Comparison of ENCODE assay signal across 18 cellular contexts in genomic region chr15:81523867-81524266, GRCh38.
DNase-seq lines count a peak whose midpoint lies in the region; ATAC-seq and TF ChIP-seq lines count a peak whose summit lies in the region.
"Had no signal": no experiment of that assay in that cellular context is flagged by ENCODE, and none has a peak within 500 bp of the region (broad histone marks: within the 10 kb centered on the region; RNA-seq: fewer than 3 reads in every experiment).

No MANE protein-coding gene starts in this region.

- H3K79me1 ChIP-seq in H9 (ENCODE audit: insufficient read depth, low read depth, low read length, poor library complexity, severe bottlenecking), result no peaks in the 10 kb centered on the region

- H3K79me2 ChIP-seq in H9 (ENCODE audit: insufficient read depth, low read length) (no peaks in the 10 kb centered on the region), smooth muscle cell (ENCODE audit: low read depth) (no peaks in the 10 kb centered on the region)

- H4K91ac ChIP-seq in H9 (ENCODE audit: insufficient read length, low read depth, low read length), result no peak overlapping the region

- H3K4me2 ChIP-seq in H9 (ENCODE audit: insufficient read depth, insufficient read length, low read length) (no peak overlapping the region), smooth muscle cell (no peak overlapping the region)
- H3K4me2 ChIP-seq: BLaER1 had no signal

- H2AFZ ChIP-seq in H9 (ENCODE audit: low read length), result no peak overlapping the region
- no peak overlapping the region for H2AFZ ChIP-seq in smooth muscle cell (ENCODE audit: low read depth)

- H3K27ac ChIP-seq in H9 (ENCODE audit: insufficient read length, low read depth, low read length), result no peak overlapping the region
- no peak overlapping the region for H3K27ac ChIP-seq in endodermal cell (ENCODE audit: low read depth, low read length)
- no peak overlapping the region for H3K27ac ChIP-seq in smooth muscle cell (ENCODE audit: low read depth)
- H3K27ac ChIP-seq in tibial artery, result no peak overlapping the region
- H3K27ac ChIP-seq: BLaER1, C4-2B had no signal

- TF ChIP-seq CTCF in GM12872 (IDR thresholded peaks at IDR 0.05; ENCODE audit: insufficient read depth, low read depth, low read length) (0 out of 3 replicates have a peak, but pooled peaks have one; percentile 10), H9 (conservative IDR thresholded peaks at IDR 0.05) (peak; percentile 50), WTC11 (IDR thresholded peaks at IDR 0.05) (no peak), endodermal cell (conservative IDR thresholded peaks at IDR 0.05) (peak; percentile 61), smooth muscle cell (IDR thresholded peaks at IDR 0.05; ENCODE audit: borderline replicate concordance, insufficient read depth, poor library complexity, severe bottlenecking) (no peak), tibial artery (IDR thresholded peaks at IDR 0.05) (no peak)

- H3K27me3 ChIP-seq in H9 (ENCODE audit: insufficient read depth, low read length) (no peaks in the 10 kb centered on the region), endodermal cell (ENCODE audit: control insufficient read depth, insufficient read depth, low read length, poor library complexity, severe bottlenecking) (no peaks in the 10 kb centered on the region), smooth muscle cell (ENCODE audit: low read depth) (no peaks in the 10 kb centered on the region), tibial artery (no peaks in the 10 kb centered on the region)
- H3K27me3 ChIP-seq: BLaER1 had no signal

- peak; percentile 58 for ATAC-seq in WTC11
- ATAC-seq: CD8-positive, alpha-beta T cell had no signal

- H3K36me3 ChIP-seq in endodermal cell (ENCODE audit: control insufficient read depth, insufficient read depth, low read length), result no peaks in the 10 kb centered on the region
- no peaks in the 10 kb centered on the region for H3K36me3 ChIP-seq in smooth muscle cell (ENCODE audit: low read depth)
- no peaks in the 10 kb centered on the region for H3K36me3 ChIP-seq in tibial artery
- H3K36me3 ChIP-seq: BLaER1, HAP-1 had no signal

- H3K36me3 Mint-ChIP-seq in H9 (ENCODE audit: insufficient read depth in 1 of 3, low read depth in 3 of 3) (no peaks in the 10 kb centered on the region; a peak in 1 of 7 replicates), WTC11 (no peaks in the 10 kb centered on the region), endodermal cell (ENCODE audit: low read depth) (no peaks in the 10 kb centered on the region)
- no peaks in the 10 kb centered on the region for H3K36me3 Mint-ChIP-seq in activated T-helper 1 cell treated with anti-CD3 and anti-CD28 coated beads, Interleukin-12 subunit alpha, Interleukin-12 subunit beta, Interleukin-2, Interleukin-4 antibody, amounts not matched to agents 30 ng/mL and 10 ng/mL and 1 ng/mL, durations not matched to agents 14 hours and 24 hours and 36 hours (ENCODE audit: low read depth)
- H3K36me3 Mint-ChIP-seq: CD4-positive, CD25-positive, alpha-beta regulatory T cell; CD8-positive, alpha-beta T cell had no signal

- no peak overlapping the region for H3K4ac ChIP-seq in H9 (ENCODE audit: low read depth, low read length)

- H2BK5ac ChIP-seq in H9 (ENCODE audit: insufficient read length, low read length), result no peak overlapping the region

- H3K23ac ChIP-seq in H9 (ENCODE audit: insufficient read length, low read depth, low read length), result no peak overlapping the region

- H3K9me3 ChIP-seq in H9 (ENCODE audit: control insufficient read depth, low read depth, low read length), result no peaks in the 10 kb centered on the region
- no peaks in the 10 kb centered on the region for H3K9me3 ChIP-seq in endodermal cell (ENCODE audit: control insufficient read depth, low read length)
- H3K9me3 ChIP-seq in smooth muscle cell (replicated peaks; ENCODE audit: low read depth), result no peaks in the 10 kb centered on the region
- H3K9me3 ChIP-seq in tibial artery, result no peaks in the 10 kb centered on the region
- H3K9me3 ChIP-seq: BLaER1, Caco-2, HAP-1 had no signal

- H3K4me1 Mint-ChIP-seq in H9 (no peaks in the 10 kb centered on the region), WTC11 (no peaks in the 10 kb centered on the region; the same call in 1 of the 2 replicates), endodermal cell (no peaks in the 10 kb centered on the region)
- no peaks in the 10 kb centered on the region for H3K4me1 Mint-ChIP-seq in activated T-helper 1 cell treated with anti-CD3 and anti-CD28 coated beads, Interleukin-12 subunit alpha, Interleukin-12 subunit beta, Interleukin-2, Interleukin-4 antibody, amounts not matched to agents 30 ng/mL and 10 ng/mL and 1 ng/mL, durations not matched to agents 14 hours and 24 hours and 36 hours (ENCODE audit: low read depth)
- H3K4me1 Mint-ChIP-seq: CD4-positive, CD25-positive, alpha-beta regulatory T cell had no signal

- H2BK20ac ChIP-seq in H9 (ENCODE audit: low read depth, low read length, poor library complexity, severe bottlenecking), result no peak overlapping the region

- no peak overlapping the region for H2BK15ac ChIP-seq in H9 (ENCODE audit: low read depth, low read length)

- no peak overlapping the region for H3K56ac ChIP-seq in H9 (ENCODE audit: insufficient read length, low read depth, low read length)

- no peak overlapping the region for H3K18ac ChIP-seq in H9 (ENCODE audit: insufficient read length, low read depth, low read length)

- no peaks in the 10 kb centered on the region for H3F3A ChIP-seq in smooth muscle cell (ENCODE audit: low read depth)

- peaks cover 3% of the 10 kb centered on the region; the same call in 1 of the 2 replicates for H3K27me3 Mint-ChIP-seq in H9 (ENCODE audit: low read depth)
- peaks cover 2% of the 10 kb centered on the region; the same call in 1 of the 2 replicates for H3K27me3 Mint-ChIP-seq in WTC11 (ENCODE audit: low read depth)
- no peaks in the 10 kb centered on the region for H3K27me3 Mint-ChIP-seq in endodermal cell (ENCODE audit: insufficient read depth)
- H3K27me3 Mint-ChIP-seq in activated T-helper 1 cell treated with anti-CD3 and anti-CD28 coated beads, Interleukin-12 subunit alpha, Interleukin-12 subunit beta, Interleukin-2, Interleukin-4 antibody, amounts not matched to agents 30 ng/mL and 10 ng/mL and 1 ng/mL, durations not matched to agents 14 hours and 24 hours and 36 hours (ENCODE audit: insufficient read depth), result no peaks in the 10 kb centered on the region

- H2AK5ac ChIP-seq in H9 (ENCODE audit: insufficient read length, low read length), result no peak overlapping the region

- H2BK120ac ChIP-seq in H9 (ENCODE audit: low read depth, low read length, poor library complexity, severe bottlenecking), result no peak overlapping the region

- no peak overlapping the region for H4K5ac ChIP-seq in H9 (ENCODE audit: insufficient read length, low read depth, low read length)

- H3K27ac Mint-ChIP-seq in H9 (no peak overlapping the region), WTC11 (no peak overlapping the region), endodermal cell (no peak overlapping the region)
- no peak overlapping the region for H3K27ac Mint-ChIP-seq in activated T-helper 1 cell treated with anti-CD3 and anti-CD28 coated beads, Interleukin-12 subunit alpha, Interleukin-12 subunit beta, Interleukin-2, Interleukin-4 antibody, amounts not matched to agents 30 ng/mL and 10 ng/mL and 1 ng/mL, durations not matched to agents 14 hours and 24 hours and 36 hours
- H3K27ac Mint-ChIP-seq: CD4-positive, CD25-positive, alpha-beta regulatory T cell; CD8-positive, alpha-beta T cell had no signal

- intact Hi-C loops in activated T-helper 1 cell treated with anti-CD3 and anti-CD28 coated beads, Interleukin-12 subunit alpha, Interleukin-12 subunit beta, Interleukin-2, Interleukin-4 antibody, amounts not matched to agents 30 ng/mL and 10 ng/mL and 1 ng/mL, durations not matched to agents 14 hours and 24 hours and 36 hours (cut with micrococcal nuclease), result no loop called here
- intact Hi-C loops in tibial artery (cut with DNase I; ENCODE audit: low total_unique reads), result no loop called here

- DNase-seq in H9 (no peak), WTC11 (ENCODE audit: low spot score) (no peak), endodermal cell (no peak), smooth muscle cell (lab: John Stamatoyannopoulos, UW; ENCODE audit: unreplicated experiment) (no peak), tibial artery (no peak)
- DNase-seq in activated T-helper 1 cell treated with anti-CD3 and anti-CD28 coated beads, Interleukin-12 subunit alpha, Interleukin-12 subunit beta, Interleukin-2, Interleukin-4 antibody, amounts not matched to agents 30 ng/mL and 10 ng/mL and 1 ng/mL, durations not matched to agents 14 hours and 24 hours and 36 hours (ENCODE audit: low spot score), result no peak
- DNase-seq: 8988T; Caco-2; CD4-positive, CD25-positive, alpha-beta regulatory T cell; CD8-positive, alpha-beta T cell; DMS 273 treated with DMSO at 0.1 percent for 48 hours; DMS79; EL; GDM1 had no signal

- no peaks in the 10 kb centered on the region for H3K4me1 ChIP-seq in H9 (ENCODE audit: insufficient read depth, low read length)
- no peaks in the 10 kb centered on the region for H3K4me1 ChIP-seq in endodermal cell (ENCODE audit: control insufficient read depth, insufficient read depth, low read length)
- no peaks in the 10 kb centered on the region for H3K4me1 ChIP-seq in smooth muscle cell (ENCODE audit: low read depth)
- H3K4me1 ChIP-seq in tibial artery, result no peaks in the 10 kb centered on the region
- H3K4me1 ChIP-seq: BLaER1, Caco-2, HAP-1 had no signal

- no peaks in the 10 kb centered on the region for H3K23me2 ChIP-seq in H9 (ENCODE audit: insufficient read length, low read depth, low read length, poor library complexity, severe bottlenecking)

- H3K4me3 ChIP-seq in endodermal cell (ENCODE audit: low read length) (no peak overlapping the region), smooth muscle cell (no peak overlapping the region), tibial artery (no peak overlapping the region)
- H3K4me3 ChIP-seq: BLaER1, HAP-1 had no signal

- no peak overlapping the region for H3K9ac ChIP-seq in H9 (ENCODE audit: extremely low read depth, insufficient read length, low read length)
- H3K9ac ChIP-seq in endodermal cell (ENCODE audit: extremely low read depth, low read length, poor library complexity, severe bottlenecking), result no peak overlapping the region
- H3K9ac ChIP-seq in smooth muscle cell (ENCODE audit: low read depth), result no peak overlapping the region
- H3K9ac ChIP-seq: BLaER1 had no signal

- no peaks in the 10 kb centered on the region; a peak in 2 of 5 replicates for H3K9me3 Mint-ChIP-seq in H9
- peaks cover 8% of the 10 kb centered on the region; the same call in 1 of the 2 replicates for H3K9me3 Mint-ChIP-seq in WTC11
- H3K9me3 Mint-ChIP-seq in endodermal cell, result no peaks in the 10 kb centered on the region
- no peaks in the 10 kb centered on the region for H3K9me3 Mint-ChIP-seq in activated T-helper 1 cell treated with anti-CD3 and anti-CD28 coated beads, Interleukin-12 subunit alpha, Interleukin-12 subunit beta, Interleukin-2, Interleukin-4 antibody, amounts not matched to agents 30 ng/mL and 10 ng/mL and 1 ng/mL, durations not matched to agents 14 hours and 24 hours and 36 hours
- H3K9me3 Mint-ChIP-seq: CD8-positive, alpha-beta T cell had no signal

- H4K20me1 ChIP-seq in H9 (ENCODE audit: control insufficient read depth, insufficient read depth, insufficient read length) (no peaks in the 10 kb centered on the region), smooth muscle cell (ENCODE audit: low read depth) (no peaks in the 10 kb centered on the region)
- H4K20me1 ChIP-seq: BLaER1 had no signal

- no peak overlapping the region for H4K8ac ChIP-seq in H9 (replicated peaks; ENCODE audit: insufficient read length, low read depth, low read length)

- WGBS in H9 (ENCODE audit: extremely low coverage, insufficient read length, low lambda C conversion rate), result no CpG with 5 or more reads among the region's 2 CpGs
- 80 to 88% methylated on average over 1 to 2 of the region's 2 CpGs for WGBS in endodermal cell (ENCODE audit: insufficient coverage in 1 of 2, insufficient read length in 1 of 2), 2 experiments
- WGBS in smooth muscle cell (ENCODE audit: low lambda C conversion rate), result 77% methylated on average over 2 of the region's 2 CpGs

- H3K14ac ChIP-seq in H9 (ENCODE audit: insufficient read depth, low read length), result no peak overlapping the region

- CTCF ChIA-PET in WTC11 (lab: Charles Lee), result interaction anchor here (0.8 kb wide), 1 partner anchor 11 kb away, joined by 3 read pairs; no protein-coding TSS in a partner anchor

- no peak overlapping the region for H3K4me3 Mint-ChIP-seq in H9
- no peak overlapping the region for H3K4me3 Mint-ChIP-seq in WTC11
- no peak overlapping the region for H3K4me3 Mint-ChIP-seq in endodermal cell
- no peak overlapping the region for H3K4me3 Mint-ChIP-seq in activated T-helper 1 cell treated with anti-CD3 and anti-CD28 coated beads, Interleukin-12 subunit alpha, Interleukin-12 subunit beta, Interleukin-2, Interleukin-4 antibody, amounts not matched to agents 30 ng/mL and 10 ng/mL and 1 ng/mL, durations not matched to agents 14 hours and 24 hours and 36 hours
- H3K4me3 Mint-ChIP-seq: CD4-positive, CD25-positive, alpha-beta regulatory T cell; CD8-positive, alpha-beta T cell had no signal

- no peak overlapping the region for H2BK12ac ChIP-seq in H9 (ENCODE audit: insufficient read length, low read depth, low read length)

- no peak overlapping the region for H3T11ph ChIP-seq in H9 (ENCODE audit: low read length)

- POLR2A ChIA-PET in WTC11 (lab: Charles Lee), result no interaction called here

Comparison
In these comparisons a context has a peak if more than half of its experiments do, and no peak if none do; other contexts are left out.
1. CTCF ChIP-seq: peak in GM12872 (single experiment), H9 (single experiment) and endodermal cell (single experiment); none in WTC11 (single experiment), smooth muscle cell (single experiment) and tibial artery (0 of 2).